ENCODE assay signal across 18 cellular contexts in genomic region chr10:75611972-75612331, GRCh38.
DNase-seq lines count a peak whose midpoint lies in the region; ATAC-seq and TF ChIP-seq lines count a peak whose summit lies in the region.
"Had no signal": no experiment of that assay in that cellular context is flagged by ENCODE, and none has a peak within 500 bp of the region (broad histone marks: within the 10 kb centered on the region; RNA-seq: fewer than 3 reads in every experiment).

No MANE protein-coding gene starts in this region.

- CTCF ChIA-PET in CD8-positive, alpha-beta T cell (lab: Charles Lee) = no interaction called here

- H3K9me3 ChIP-seq in sigmoid colon = no peaks in the 10 kb centered on the region
- H3K9me3 ChIP-seq in CD8-positive, alpha-beta T cell (ENCODE audit: low read length) = no peaks in the 10 kb centered on the region
- H3K9me3 ChIP-seq: esophagus squamous epithelium, testis had no signal

- no peaks in the 10 kb centered on the region for H3K36me3 Mint-ChIP-seq in CD8-positive, alpha-beta T cell
- H3K36me3 Mint-ChIP-seq: naive thymus-derived CD4-positive, alpha-beta T cell had no signal

- H3K4me3 ChIP-seq in epithelial cell of proximal tubule (ENCODE audit: low read depth, low read length) (no peak overlapping the region), sigmoid colon (no peak overlapping the region)
- H3K4me3 ChIP-seq in CD8-positive, alpha-beta T cell (ENCODE audit: low read depth, low read length) = no peak overlapping the region
- H3K4me3 ChIP-seq: coronary artery, esophagus squamous epithelium, testis had no signal

- no peaks in the 10 kb centered on the region for H3K27me3 ChIP-seq in sigmoid colon
- H3K27me3 ChIP-seq in CD8-positive, alpha-beta T cell (ENCODE audit: insufficient read depth, low read length) = no peaks in the 10 kb centered on the region
- H3K27me3 ChIP-seq in foreskin keratinocyte = peaks cover 15% of the 10 kb centered on the region
- H3K27me3 ChIP-seq: esophagus squamous epithelium, testis had no signal

- WGBS in sigmoid colon, 2 donors = 74 to 88% methylated on average over 3 of the region's 3 CpGs

- no peak for TF ChIP-seq POLR2A in sigmoid colon (IDR thresholded peaks at IDR 0.05)

- H3K4me1 ChIP-seq in sigmoid colon = peaks cover 0 to 24% (median 16%) of the 10 kb centered on the region in 4 donors
- H3K4me1 ChIP-seq in CD8-positive, alpha-beta T cell (ENCODE audit: insufficient read depth, low read length) = no peaks in the 10 kb centered on the region
- no peaks in the 10 kb centered on the region for H3K4me1 ChIP-seq in foreskin keratinocyte

- peaks cover 8% of the 10 kb centered on the region for H3K27me3 Mint-ChIP-seq in CD8-positive, alpha-beta T cell (ENCODE audit: low read depth)

- H3K27ac ChIP-seq in sigmoid colon (peak overlapping the region in 3 of 4 donors; percentile 21 to 46 (median 21)), foreskin keratinocyte (no peak overlapping the region)
- H3K27ac ChIP-seq in CD8-positive, alpha-beta T cell (ENCODE audit: low read depth, low read length) = no peak overlapping the region
- H3K27ac ChIP-seq: testis had no signal

- H3K9me3 Mint-ChIP-seq in CD8-positive, alpha-beta T cell = no peaks in the 10 kb centered on the region

- ATAC-seq in GM18907 (IDR thresholded peaks at IDR 0.05; ENCODE audit: unreplicated experiment) (peak; percentile 30), HG02798 (IDR thresholded peaks at IDR 0.05; ENCODE audit: poor library complexity, unreplicated experiment) (peak; percentile 12), HG03095 (IDR thresholded peaks at IDR 0.05; ENCODE audit: unreplicated experiment) (no peak), foreskin keratinocyte (no peak)
- ATAC-seq in CD8-positive, alpha-beta T cell = no peak
- ATAC-seq: T-helper 17 cell had no signal

- POLR2A ChIA-PET in CD8-positive, alpha-beta T cell (lab: Charles Lee) = no interaction called here

- no peak overlapping the region for H3K27ac Mint-ChIP-seq in CD8-positive, alpha-beta T cell
- H3K27ac Mint-ChIP-seq: naive thymus-derived CD4-positive, alpha-beta T cell; T-helper 17 cell had no signal

- no peak for TF ChIP-seq EP300 in sigmoid colon (IDR thresholded peaks at IDR 0.05)

- intact Hi-C loops in sigmoid colon (cut with DNase I) = no loop called here
- intact Hi-C loops in CD8-positive, alpha-beta T cell (cut with DNase I, micrococcal nuclease) = no loop called here

- no peak for TF ChIP-seq CTCF in epithelial cell of proximal tubule (conservative IDR thresholded peaks at IDR 0.05; ENCODE audit: low read depth, low read length)
- TF ChIP-seq CTCF in sigmoid colon (IDR thresholded peaks at IDR 0.05) = no peak
- TF ChIP-seq CTCF in CD8-positive, alpha-beta T cell (IDR thresholded peaks at IDR 0.05) = no peak
- TF ChIP-seq CTCF in foreskin keratinocyte (conservative IDR thresholded peaks at IDR 0.05) = no peak

- peak; percentile 73 for DNase-seq in epithelial cell of proximal tubule (ENCODE audit: low read depth)
- DNase-seq in sigmoid colon = no peak
- no peak for DNase-seq in CD8-positive, alpha-beta T cell
- DNase-seq in DMS153 treated with DMSO at 0.1 percent for 48 hours (lab: John Stamatoyannopoulos, UW; ENCODE audit: unreplicated experiment) = no peak
- no peak for DNase-seq in foreskin keratinocyte
- DNase-seq: activated CD4-positive, CD25-positive, alpha-beta regulatory T cell treated with anti-CD3 and anti-CD28 coated beads, Interleukin-2, amount 50 U/mL, for 72 hours; activated CD8-positive, alpha-beta memory T cell treated with anti-CD3 and anti-CD28 coated beads, Interleukin-2, amount 50 U/mL, for 48 hours; activated naive CD4-positive, alpha-beta T cell treated with Interleukin-2 at 50 U/mL for 16 hours; esophagus squamous epithelium; hippocampal formation; naive thymus-derived CD4-positive, alpha-beta T cell; stimulated activated CD4-positive, alpha-beta T cell treated with anti-CD3 and anti-CD28 coated beads, Interleukin-2, amount 100 ng/mL, for 24 hours; T-helper 17 cell; testis had no signal

- H3K36me3 ChIP-seq in sigmoid colon = no peaks in the 10 kb centered on the region
- no peaks in the 10 kb centered on the region for H3K36me3 ChIP-seq in CD8-positive, alpha-beta T cell (ENCODE audit: insufficient read depth, low read length)
- H3K36me3 ChIP-seq: esophagus squamous epithelium had no signal

- no peaks in the 10 kb centered on the region for H3K4me1 Mint-ChIP-seq in CD8-positive, alpha-beta T cell (ENCODE audit: low read depth)
- H3K4me1 Mint-ChIP-seq: naive thymus-derived CD4-positive, alpha-beta T cell; T-helper 17 cell had no signal

- no peak overlapping the region for H3K4me3 Mint-ChIP-seq in CD8-positive, alpha-beta T cell
- H3K4me3 Mint-ChIP-seq: naive thymus-derived CD4-positive, alpha-beta T cell; T-helper 17 cell had no signal

Comparison
In these comparisons a context has a peak if more than half of its experiments do, and no peak if none do; other contexts are left out.
1. ATAC-seq: peak in GM18907 (single experiment) and HG02798 (single experiment); none in CD8-positive, alpha-beta T cell (single experiment), HG03095 (single experiment) and foreskin keratinocyte (single experiment).
2. H3K27ac ChIP-seq: peak in sigmoid colon (3 of 4); none in CD8-positive, alpha-beta T cell (single experiment) and foreskin keratinocyte (single experiment).